ENCODE assay signal across 9 cellular contexts in the genomic region with DNA sequence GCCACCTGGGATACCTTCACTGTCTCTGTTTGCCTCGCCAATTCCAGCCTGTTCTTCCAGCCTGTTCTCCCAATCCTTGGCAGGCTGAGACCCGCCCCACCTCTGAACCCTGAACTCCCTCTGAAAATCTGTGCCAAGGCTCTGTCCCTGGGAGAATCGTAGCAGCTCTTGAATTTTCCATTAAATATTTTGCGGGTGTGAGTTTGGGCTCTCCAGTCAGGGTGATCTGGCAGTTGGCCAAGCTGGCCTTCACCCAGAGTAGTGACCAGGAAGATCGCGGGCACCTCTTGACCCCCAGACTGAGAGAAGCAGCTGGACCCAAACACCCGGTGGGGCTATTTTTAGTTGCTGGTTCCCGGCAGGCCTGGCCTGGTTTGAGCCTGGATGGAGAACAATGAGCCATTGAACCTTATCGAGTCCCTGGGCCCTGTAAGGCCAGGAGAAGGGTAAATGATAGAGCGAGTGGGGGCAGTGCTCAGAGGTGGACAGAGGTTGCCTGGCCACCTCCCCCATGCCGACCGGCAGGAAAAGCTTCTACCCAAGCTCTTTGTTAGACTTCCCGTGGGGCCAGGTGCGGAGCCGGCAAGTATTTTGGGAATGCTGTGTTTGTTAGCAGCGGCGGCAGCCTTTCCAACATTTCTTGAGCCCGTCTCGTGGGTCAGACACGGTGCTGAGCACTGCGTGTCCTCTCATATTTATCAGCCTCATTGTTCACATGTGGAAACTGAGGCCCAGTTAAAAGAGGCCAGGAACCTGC.
DNase-seq lines count a peak whose midpoint lies in the region; ATAC-seq lines count a peak whose summit lies in the region.
"Had no signal": no experiment of that assay in that cellular context is flagged by ENCODE, and none has a peak within 500 bp of the region (broad histone marks: within the 10 kb centered on the region; RNA-seq: fewer than 3 reads in every experiment).

No MANE protein-coding gene starts in this region.

- H3K27me3 ChIP-seq in HUES64 (ENCODE audit: insufficient read depth, low read length), result no peaks in the 10 kb centered on the region
- no peaks in the 10 kb centered on the region for H3K27me3 ChIP-seq in layer of hippocampus (ENCODE audit: control insufficient read depth, insufficient read depth, low read length)

- no peak overlapping the region for H3K4me3 ChIP-seq in HUES64 (ENCODE audit: low read length)

- no peak for ATAC-seq in GM19035 (IDR thresholded peaks at IDR 0.05; ENCODE audit: unreplicated experiment)

- H3K27ac ChIP-seq in HUES64 (ENCODE audit: low read depth, low read length) (peak overlapping the region; percentile 74), layer of hippocampus (ENCODE audit: low read depth, low read length) (peak overlapping the region; percentile 27)

- H3K36me3 Mint-ChIP-seq in activated CD4-positive, alpha-beta T cell treated with anti-CD3 and anti-CD28 coated beads, Interleukin-2, amount 10 ng/mL, durations not matched to agents 24 days and 14 days (ENCODE audit: low read depth), result no peaks in the 10 kb centered on the region

- no peaks in the 10 kb centered on the region for H3K36me3 ChIP-seq in HUES64 (ENCODE audit: insufficient read depth, low read length)

- peaks cover 13% of the 10 kb centered on the region for H3K4me1 ChIP-seq in HUES64 (ENCODE audit: insufficient read depth, low read length)

- H3K27me3 Mint-ChIP-seq in activated CD4-positive, alpha-beta T cell treated with anti-CD3 and anti-CD28 coated beads, Interleukin-2, amount 10 ng/mL, durations not matched to agents 24 days and 14 days, result no peaks in the 10 kb centered on the region

- no peak overlapping the region for H3K27ac Mint-ChIP-seq in activated CD4-positive, alpha-beta T cell treated with anti-CD3 and anti-CD28 coated beads, Interleukin-2, amount 10 ng/mL, durations not matched to agents 24 days and 14 days

- H3K4me3 Mint-ChIP-seq in activated CD4-positive, alpha-beta T cell treated with anti-CD3 and anti-CD28 coated beads, Interleukin-2, amount 10 ng/mL, durations not matched to agents 24 days and 14 days, result no peak overlapping the region

- H3K9me3 ChIP-seq in HUES64 (ENCODE audit: insufficient read depth, low read depth, low read length), result no peaks in the 10 kb centered on the region

- H3K4me1 Mint-ChIP-seq in activated CD4-positive, alpha-beta T cell treated with anti-CD3 and anti-CD28 coated beads, Interleukin-2, amount 10 ng/mL, durations not matched to agents 24 days and 14 days, result peaks cover 11% of the 10 kb centered on the region

- H3K9ac ChIP-seq in HUES64 (ENCODE audit: low read depth, low read length), result peak overlapping the region; percentile 62

- WGBS in HUES64, result 54% methylated on average over 21 of the region's 21 CpGs

- DNase-seq in dermis blood vessel endothelial cell, result peak; percentile 99
- DNase-seq in retina, result peak; percentile 68
- no peak for DNase-seq in activated CD4-positive, alpha-beta T cell treated with anti-CD3 and anti-CD28 coated beads for 4 hours
- DNase-seq in NCI-H1694 treated with DMSO at 0.1 percent for 48 hours (lab: John Stamatoyannopoulos, UW), result no peak
- no peak for DNase-seq in activated CD4-positive, alpha-beta T cell treated with anti-CD3 and anti-CD28 coated beads, Interleukin-2, amount 10 ng/mL, durations not matched to agents 24 days and 14 days
- DNase-seq: amniotic stem cell had no signal

- no peaks in the 10 kb centered on the region for H3K9me3 Mint-ChIP-seq in activated CD4-positive, alpha-beta T cell treated with anti-CD3 and anti-CD28 coated beads, Interleukin-2, amount 10 ng/mL, durations not matched to agents 24 days and 14 days

- intact Hi-C loops in activated CD4-positive, alpha-beta T cell treated with anti-CD3 and anti-CD28 coated beads, Interleukin-2, amount 10 ng/mL, durations not matched to agents 24 days and 14 days (cut with micrococcal nuclease), result no loop called here

Comparison
In these comparisons a context has a peak if more than half of its experiments do, and no peak if none do; other contexts are left out.
1. DNase-seq: peak in dermis blood vessel endothelial cell (single experiment) and retina (single experiment); none in activated CD4-positive, alpha-beta T cell treated with anti-CD3 and anti-CD28 coated beads for 4 hours (0 of 2), NCI-H1694 treated with DMSO at 0.1 percent for 48 hours (single experiment) and activated CD4-positive, alpha-beta T cell treated with anti-CD3 and anti-CD28 coated beads, Interleukin-2, amount 10 ng/mL, durations not matched to agents 24 days and 14 days (single experiment).